In the genomic region with DNA sequence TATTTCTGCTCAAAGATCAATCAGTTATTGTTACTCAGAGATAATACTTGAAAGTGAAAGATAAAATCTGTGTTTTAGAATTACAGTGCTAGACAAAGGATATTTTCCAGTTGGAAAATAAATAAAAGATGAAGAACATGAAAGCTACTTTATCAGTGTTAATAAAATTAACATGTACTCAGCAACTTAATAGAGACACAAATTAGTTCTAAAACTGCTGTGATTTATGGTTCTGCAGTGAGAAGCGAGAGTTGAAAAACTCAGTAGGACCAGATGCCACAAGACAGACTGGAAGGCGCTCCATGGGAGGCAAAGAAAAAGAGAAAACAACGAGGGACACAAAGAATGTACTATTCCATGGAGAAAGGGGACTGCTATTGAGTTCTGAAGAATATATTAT, we compare ENCODE assay signal across 2 cellular contexts.
A peak's percentile ranks its signal among the peaks of the same experiment; 100 is the strongest.
TF ChIP-seq lines count a peak whose summit lies in the region.

No MANE protein-coding gene starts in this region.

TF ChIP-seq in SK-N-SH, 30 proteins besides CTCF, POLR2A, EP300 and RAD21:
- no peak for TF ChIP-seq GABPA (IDR thresholded peaks at IDR 0.05; ENCODE audit: low read depth)
- no peak for TF ChIP-seq EZH2phosphoT487 (IDR thresholded peaks at IDR 0.05; ENCODE audit: borderline replicate concordance, low read depth)
- peak; percentile 80; the same call in 1 of the 2 replicates for TF ChIP-seq RCOR1 (IDR thresholded peaks at IDR 0.05; ENCODE audit: low read length)
- no peak for TF ChIP-seq SMC3 (IDR thresholded peaks at IDR 0.05; ENCODE audit: low read depth, low read length)
- no peak for TF ChIP-seq POLR2AphosphoS5 (IDR thresholded peaks at IDR 0.05; ENCODE audit: low read depth, low read length)
- TF ChIP-seq, protein P1, sequence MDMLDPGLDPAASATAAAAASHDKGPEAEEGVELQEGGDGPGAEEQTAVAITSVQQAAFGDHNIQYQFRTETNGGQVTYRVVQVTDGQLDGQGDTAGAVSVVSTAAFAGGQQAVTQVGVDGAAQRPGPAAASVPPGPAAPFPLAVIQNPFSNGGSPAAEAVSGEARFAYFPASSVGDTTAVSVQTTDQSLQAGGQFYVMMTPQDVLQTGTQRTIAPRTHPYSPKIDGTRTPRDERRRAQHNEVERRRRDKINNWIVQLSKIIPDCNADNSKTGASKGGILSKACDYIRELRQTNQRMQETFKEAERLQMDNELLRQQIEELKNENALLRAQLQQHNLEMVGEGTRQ (IDR thresholded peaks at IDR 0.05; ENCODE audit: borderline replicate concordance, low read depth, low read length), result no peak
- peak; percentile 39 for TF ChIP-seq CHD2 (IDR thresholded peaks at IDR 0.05; ENCODE audit: low read length, partially characterized antibody)
- no peak for TF ChIP-seq ELF1 (IDR thresholded peaks at IDR 0.05)
- TF ChIP-seq REST (IDR thresholded peaks at IDR 0.05; ENCODE audit: low read depth, low read length), result no peak
- TF ChIP-seq, protein P2, sequence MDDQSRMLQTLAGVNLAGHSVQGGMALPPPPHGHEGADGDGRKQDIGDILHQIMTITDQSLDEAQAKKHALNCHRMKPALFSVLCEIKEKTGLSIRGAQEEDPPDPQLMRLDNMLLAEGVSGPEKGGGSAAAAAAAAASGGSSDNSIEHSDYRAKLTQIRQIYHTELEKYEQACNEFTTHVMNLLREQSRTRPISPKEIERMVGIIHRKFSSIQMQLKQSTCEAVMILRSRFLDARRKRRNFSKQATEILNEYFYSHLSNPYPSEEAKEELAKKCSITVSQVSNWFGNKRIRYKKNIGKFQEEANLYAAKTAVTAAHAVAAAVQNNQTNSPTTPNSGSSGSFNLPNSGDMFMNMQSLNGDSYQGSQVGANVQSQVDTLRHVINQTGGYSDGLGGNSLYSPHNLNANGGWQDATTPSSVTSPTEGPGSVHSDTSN (IDR thresholded peaks at IDR 0.05), result 0 out of 2 replicates have a peak, but pooled peaks have one; percentile 5
- 0 out of 2 replicates have a peak, but pooled peaks have one; percentile 9 for TF ChIP-seq TCF12 (IDR thresholded peaks at IDR 0.05)
- TF ChIP-seq, protein P3, sequence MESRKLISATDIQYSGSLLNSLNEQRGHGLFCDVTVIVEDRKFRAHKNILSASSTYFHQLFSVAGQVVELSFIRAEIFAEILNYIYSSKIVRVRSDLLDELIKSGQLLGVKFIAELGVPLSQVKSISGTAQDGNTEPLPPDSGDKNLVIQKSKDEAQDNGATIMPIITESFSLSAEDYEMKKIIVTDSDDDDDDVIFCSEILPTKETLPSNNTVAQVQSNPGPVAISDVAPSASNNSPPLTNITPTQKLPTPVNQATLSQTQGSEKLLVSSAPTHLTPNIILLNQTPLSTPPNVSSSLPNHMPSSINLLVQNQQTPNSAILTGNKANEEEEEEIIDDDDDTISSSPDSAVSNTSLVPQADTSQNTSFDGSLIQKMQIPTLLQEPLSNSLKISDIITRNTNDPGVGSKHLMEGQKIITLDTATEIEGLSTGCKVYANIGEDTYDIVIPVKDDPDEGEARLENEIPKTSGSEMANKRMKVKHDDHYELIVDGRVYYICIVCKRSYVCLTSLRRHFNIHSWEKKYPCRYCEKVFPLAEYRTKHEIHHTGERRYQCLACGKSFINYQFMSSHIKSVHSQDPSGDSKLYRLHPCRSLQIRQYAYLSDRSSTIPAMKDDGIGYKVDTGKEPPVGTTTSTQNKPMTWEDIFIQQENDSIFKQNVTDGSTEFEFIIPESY (IDR thresholded peaks at IDR 0.05; ENCODE audit: borderline replicate concordance, low read depth), result no peak
- TF ChIP-seq RFX5 (IDR thresholded peaks at IDR 0.05; ENCODE audit: low read length), result no peak

TF ChIP-seq in H1, 55 proteins besides CTCF, POLR2A, EP300 and RAD21:
- no peak for TF ChIP-seq JUN (IDR thresholded peaks at IDR 0.05; ENCODE audit: low read depth, low read length)
- TF ChIP-seq TAF1 (IDR thresholded peaks at IDR 0.05; ENCODE audit: low read depth, low read length), result no peak
- no peak for TF ChIP-seq CBX5 (IDR thresholded peaks at IDR 0.05; ENCODE audit: low read depth, low read length)
- TF ChIP-seq MAFK (IDR thresholded peaks at IDR 0.05; ENCODE audit: low read depth, low read length), result no peak
- no peak for TF ChIP-seq CHD2 (IDR thresholded peaks at IDR 0.05; ENCODE audit: low read length)
